ENCODE assay signal across 6 cellular contexts in genomic region chr12:57517718-57518117, GRCh38. TPM values are rescaled to one million over a fixed set of nuclear protein-coding genes. Genes with fewer than 3 reads are reported as not detected.
DNase-seq lines count a peak whose midpoint lies in the region; ATAC-seq and TF ChIP-seq lines count a peak whose summit lies in the region.
"Not testable (repeated sequence)": the region's sequence is repeated elsewhere in the genome, so short reads cannot be mapped to it uniquely, and the experiment has no call there.

No MANE protein-coding gene starts in this region.

- H3K4me1 ChIP-seq in lower lobe of right lung (peaks cover 41% of the 10 kb centered on the region), skeletal muscle tissue (ENCODE audit: control insufficient read depth in 3 of 3, insufficient read depth in 3 of 3, low read length in 3 of 3) (peaks cover 33 to 44% (median 43%) of the 10 kb centered on the region in 3 donors)

- H3K27ac ChIP-seq in lower lobe of right lung (peak overlapping the region; percentile 97), skeletal muscle tissue (ENCODE audit: low read depth, low read length) (peak overlapping the region; percentile 99)

- H3K9ac ChIP-seq in skeletal muscle tissue (ENCODE audit: low read depth in 1 of 3, low read length in 3 of 3), result peak overlapping the region; percentile 97 to 100 (median 100)

- H3K27me3 Mint-ChIP-seq in IgD-negative memory B cell; activated T-helper 1 cell treated with anti-CD3 and anti-CD28 coated beads, Interleukin-12 subunit alpha, Interleukin-12 subunit beta, Interleukin-2, Interleukin-4 antibody, amounts not matched to agents 30 ng/mL and 10 ng/mL and 1 ng/mL, durations not matched to agents 14 hours and 24 hours and 36 hours (ENCODE audit: insufficient read depth); effector memory CD8-positive, alpha-beta T cell: not testable (repeated sequence)

- H3K4me1 Mint-ChIP-seq in IgD-negative memory B cell, result peaks cover 22 to 29% (median 22%) of the 10 kb centered on the region in 3 donors
- H3K4me1 Mint-ChIP-seq in activated T-helper 1 cell treated with anti-CD3 and anti-CD28 coated beads, Interleukin-12 subunit alpha, Interleukin-12 subunit beta, Interleukin-2, Interleukin-4 antibody, amounts not matched to agents 30 ng/mL and 10 ng/mL and 1 ng/mL, durations not matched to agents 14 hours and 24 hours and 36 hours (ENCODE audit: low read depth), result peaks cover 53% of the 10 kb centered on the region
- peaks cover 36 to 39% of the 10 kb centered on the region in 2 donors for H3K4me1 Mint-ChIP-seq in effector memory CD8-positive, alpha-beta T cell (ENCODE audit: low read depth in 2 of 2)

- POLR2A ChIA-PET in AG04449 (lab: Yijun Ruan, JAX), result interaction anchor here (0.5 to 2.0 kb wide), 6 partner anchors 8 to 217 kb away, joined by 3 to 10 read pairs (median 4); partner anchors contain the start of genes GLI1 and MARS1

- CTCF ChIA-PET in AG04449 (lab: Yijun Ruan, JAX), result interaction anchor here (0.8 to 2.0 kb wide), 7 partner anchors 13 to 115 kb away, joined by 3 to 6 read pairs (median 4); partner anchors contain the start of gene B4GALNT1

- not testable (repeated sequence) for H3K9me3 Mint-ChIP-seq in IgD-negative memory B cell; activated T-helper 1 cell treated with anti-CD3 and anti-CD28 coated beads, Interleukin-12 subunit alpha, Interleukin-12 subunit beta, Interleukin-2, Interleukin-4 antibody, amounts not matched to agents 30 ng/mL and 10 ng/mL and 1 ng/mL, durations not matched to agents 14 hours and 24 hours and 36 hours; effector memory CD8-positive, alpha-beta T cell

- H3K4me3 Mint-ChIP-seq in IgD-negative memory B cell, result peak overlapping the region in 2 of 4 donors; percentile 70 to 73
- H3K4me3 Mint-ChIP-seq in activated T-helper 1 cell treated with anti-CD3 and anti-CD28 coated beads, Interleukin-12 subunit alpha, Interleukin-12 subunit beta, Interleukin-2, Interleukin-4 antibody, amounts not matched to agents 30 ng/mL and 10 ng/mL and 1 ng/mL, durations not matched to agents 14 hours and 24 hours and 36 hours, result peak overlapping the region; percentile 22
- H3K4me3 Mint-ChIP-seq in effector memory CD8-positive, alpha-beta T cell, result not testable (repeated sequence)

- not testable (repeated sequence) for H3K36me3 Mint-ChIP-seq in IgD-negative memory B cell
- peaks cover 56% of the 10 kb centered on the region for H3K36me3 Mint-ChIP-seq in activated T-helper 1 cell treated with anti-CD3 and anti-CD28 coated beads, Interleukin-12 subunit alpha, Interleukin-12 subunit beta, Interleukin-2, Interleukin-4 antibody, amounts not matched to agents 30 ng/mL and 10 ng/mL and 1 ng/mL, durations not matched to agents 14 hours and 24 hours and 36 hours (ENCODE audit: low read depth)
- H3K36me3 Mint-ChIP-seq in effector memory CD8-positive, alpha-beta T cell (ENCODE audit: insufficient read depth), result peaks cover 96% of the 10 kb centered on the region

- not testable (repeated sequence) for DNase-seq in AG04449 (ENCODE audit: low read depth, low spot score); activated T-helper 1 cell treated with anti-CD3 and anti-CD28 coated beads, Interleukin-12 subunit alpha, Interleukin-12 subunit beta, Interleukin-2, Interleukin-4 antibody, amounts not matched to agents 30 ng/mL and 10 ng/mL and 1 ng/mL, durations not matched to agents 14 hours and 24 hours and 36 hours (ENCODE audit: low spot score); effector memory CD8-positive, alpha-beta T cell; lower lobe of right lung

- not testable (repeated sequence) for H3K9me3 ChIP-seq in lower lobe of right lung; skeletal muscle tissue (ENCODE audit: control insufficient read depth in 3 of 3, low read length in 3 of 3)

- H3K36me3 ChIP-seq in lower lobe of right lung, result peaks cover 53% of the 10 kb centered on the region
- H3K36me3 ChIP-seq in skeletal muscle tissue (ENCODE audit: control insufficient read depth in 3 of 3, insufficient read depth in 3 of 3, low read length in 3 of 3), result peaks cover 42 to 53% (median 43%) of the 10 kb centered on the region in 3 donors

- not testable (repeated sequence) for TF ChIP-seq CTCF in AG04449 (IDR thresholded peaks at IDR 0.05; ENCODE audit: insufficient read depth, low read length, missing control alignments); lower lobe of right lung (IDR thresholded peaks at IDR 0.05)

- not testable (repeated sequence) for ATAC-seq in effector memory CD8-positive, alpha-beta T cell (replicated peaks); lower lobe of right lung

- H3K27me3 ChIP-seq in lower lobe of right lung (ENCODE audit: low read depth); skeletal muscle tissue (ENCODE audit: control insufficient read depth in 3 of 3, insufficient read depth in 3 of 3, low read length in 3 of 3): not testable (repeated sequence)

- peak overlapping the region in 2 of 3 donors; percentile 76 to 99 for H3K27ac Mint-ChIP-seq in IgD-negative memory B cell
- H3K27ac Mint-ChIP-seq in activated T-helper 1 cell treated with anti-CD3 and anti-CD28 coated beads, Interleukin-12 subunit alpha, Interleukin-12 subunit beta, Interleukin-2, Interleukin-4 antibody, amounts not matched to agents 30 ng/mL and 10 ng/mL and 1 ng/mL, durations not matched to agents 14 hours and 24 hours and 36 hours, result peak overlapping the region; percentile 67
- H3K27ac Mint-ChIP-seq in effector memory CD8-positive, alpha-beta T cell, result peak overlapping the region; percentile 31 to 99

- H3K4me3 ChIP-seq in AG04449 (ENCODE audit: low read depth, low read length) (peak overlapping the region; percentile 100), lower lobe of right lung (peak overlapping the region; percentile 90), skeletal muscle tissue (ENCODE audit: low read length in 3 of 3) (peak overlapping the region; percentile 87 to 99 (median 99))

- intact Hi-C loops in activated T-helper 1 cell treated with anti-CD3 and anti-CD28 coated beads, Interleukin-12 subunit alpha, Interleukin-12 subunit beta, Interleukin-2, Interleukin-4 antibody, amounts not matched to agents 30 ng/mL and 10 ng/mL and 1 ng/mL, durations not matched to agents 14 hours and 24 hours and 36 hours (cut with micrococcal nuclease); lower lobe of right lung (cut with DNase I): not testable (repeated sequence)

RNA-seq across cellular contexts. Expression of gene DDIT3, which starts 2.6 kb away (rescaled TPM):
- 32.2 TPM for polyA plus RNA-seq in IgD-negative memory B cell
- 17.8 and 18.1 TPM in 2 replicates for total RNA-seq in activated T-helper 1 cell treated with anti-CD3 and anti-CD28 coated beads, Interleukin-12 subunit alpha, Interleukin-12 subunit beta, Interleukin-2, Interleukin-4 antibody, amounts not matched to agents 30 ng/mL and 10 ng/mL and 1 ng/mL, durations not matched to agents 14 hours and 24 hours and 36 hours
- total RNA-seq in lower lobe of right lung (26.1 TPM), skeletal muscle tissue (11.5 TPM)

RNA-seq across cellular contexts. Expression of gene MBD6, which starts 4.9 kb away (rescaled TPM):
- polyA plus RNA-seq in IgD-negative memory B cell, result 6.3 TPM
- 63.3 and 66.8 TPM in 2 replicates for total RNA-seq in activated T-helper 1 cell treated with anti-CD3 and anti-CD28 coated beads, Interleukin-12 subunit alpha, Interleukin-12 subunit beta, Interleukin-2, Interleukin-4 antibody, amounts not matched to agents 30 ng/mL and 10 ng/mL and 1 ng/mL, durations not matched to agents 14 hours and 24 hours and 36 hours
- total RNA-seq in lower lobe of right lung (93.1 TPM), skeletal muscle tissue (2.6 TPM)

RNA-seq across cellular contexts. Expression of gene DCTN2, which starts 29.3 kb away (rescaled TPM):
- 79.0 TPM for polyA plus RNA-seq in IgD-negative memory B cell
- 78.6 and 83.5 TPM in 2 replicates for total RNA-seq in activated T-helper 1 cell treated with anti-CD3 and anti-CD28 coated beads, Interleukin-12 subunit alpha, Interleukin-12 subunit beta, Interleukin-2, Interleukin-4 antibody, amounts not matched to agents 30 ng/mL and 10 ng/mL and 1 ng/mL, durations not matched to agents 14 hours and 24 hours and 36 hours
- total RNA-seq in lower lobe of right lung (88.3 TPM), skeletal muscle tissue (79.9 TPM)

RNA-seq across cellular contexts. Expression of gene MARS1, which starts 29.9 kb away (rescaled TPM):
- 76.6 TPM for polyA plus RNA-seq in IgD-negative memory B cell
- total RNA-seq in activated T-helper 1 cell treated with anti-CD3 and anti-CD28 coated beads, Interleukin-12 subunit alpha, Interleukin-12 subunit beta, Interleukin-2, Interleukin-4 antibody, amounts not matched to agents 30 ng/mL and 10 ng/mL and 1 ng/mL, durations not matched to agents 14 hours and 24 hours and 36 hours, result 283 and 318 TPM in 2 replicates
- total RNA-seq in lower lobe of right lung, result 131 TPM
- total RNA-seq in skeletal muscle tissue, result 68.4 TPM

RNA-seq across cellular contexts. Expression of gene KIF5A, which starts 32.1 kb away (rescaled TPM):
- not detected for polyA plus RNA-seq in IgD-negative memory B cell
- 2.4 TPM in 2 replicates for total RNA-seq in activated T-helper 1 cell treated with anti-CD3 and anti-CD28 coated beads, Interleukin-12 subunit alpha, Interleukin-12 subunit beta, Interleukin-2, Interleukin-4 antibody, amounts not matched to agents 30 ng/mL and 10 ng/mL and 1 ng/mL, durations not matched to agents 14 hours and 24 hours and 36 hours
- total RNA-seq in lower lobe of right lung, result 0.09 TPM
- under 0.01 TPM for total RNA-seq in skeletal muscle tissue

Comparison
In these comparisons a context has a peak if more than half of its experiments do, and no peak if none do; other contexts are left out.
1. RNA of gene MBD6, which starts 4.9 kb away (total RNA-seq): 93.1 TPM in lower lobe of right lung (single experiment) and 63.3 to 66.8 TPM in activated T-helper 1 cell treated with anti-CD3 and anti-CD28 coated beads, Interleukin-12 subunit alpha, Interleukin-12 subunit beta, Interleukin-2, Interleukin-4 antibody, amounts not matched to agents 30 ng/mL and 10 ng/mL and 1 ng/mL, durations not matched to agents 14 hours and 24 hours and 36 hours; 2.6 TPM in skeletal muscle tissue (single experiment); every median in the first group is over 10 times any median in the second.
2. Peak in every context shown above with its lines, with median percentiles within 50 percentile points of each other: H3K4me3 ChIP-seq and H3K27ac Mint-ChIP-seq.